28 cellular contexts compared by ENCODE assay signal in the genomic region with DNA sequence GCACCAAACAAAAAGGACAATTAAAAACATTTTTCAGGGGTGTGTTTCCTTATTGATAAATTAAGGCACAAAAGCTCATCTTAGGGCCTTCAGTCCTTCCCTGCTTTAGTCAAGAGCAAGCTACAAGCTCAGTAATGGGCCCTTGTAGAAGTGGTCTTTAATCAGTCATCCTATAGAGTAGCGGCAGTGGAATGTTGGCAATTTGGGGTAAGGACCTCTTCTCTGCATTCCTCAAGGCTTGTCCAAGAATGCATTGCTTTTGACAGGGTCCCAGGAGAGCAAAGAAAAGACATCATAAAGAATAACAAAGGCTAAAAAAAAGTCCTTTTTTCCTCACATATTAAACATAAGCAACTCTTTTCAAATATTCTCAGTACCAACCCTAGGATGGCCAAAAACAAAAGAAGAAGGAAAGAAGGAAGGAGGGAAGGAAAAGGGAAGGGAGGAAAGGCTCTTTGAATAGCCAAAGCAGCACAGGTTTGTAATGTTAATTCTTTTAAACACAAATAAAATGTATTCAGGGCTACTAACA. TPM values are rescaled to one million over a fixed set of nuclear protein-coding genes. Genes with fewer than 3 reads are reported as not detected.
"Had no signal": no experiment of that assay in that cellular context is flagged by ENCODE, and none has a peak within 500 bp of the region (broad histone marks: within the 10 kb centered on the region; RNA-seq: fewer than 3 reads in every experiment).

No MANE protein-coding gene starts in this region.

- H3K4me1 ChIP-seq: heart right ventricle, right lobe of liver, suprapubic skin, tibial nerve had no signal

- H3K9me3 Mint-ChIP-seq: activated naive CD4-positive, alpha-beta T cell treated with anti-CD3 and anti-CD28 coated beads, Interleukin-2, amount 50 U/mL, for 24 hours; brain; nephron; stimulated activated effector memory CD8-positive, alpha-beta T cell treated with anti-CD3 and anti-CD28 coated beads, Interleukin-12 subunit alpha, Interleukin-12 subunit beta, amount 100 ng/mL, for 72 hours; stimulated activated naive CD8-positive, alpha-beta T cell treated with anti-CD3 and anti-CD28 coated beads, Interleukin-15, amount 100 ng/mL, for 72 hours had no signal

- H3K36me3 Mint-ChIP-seq: activated naive CD4-positive, alpha-beta T cell treated with anti-CD3 and anti-CD28 coated beads, Interleukin-2, amount 50 U/mL, for 24 hours; brain; stimulated activated effector memory CD8-positive, alpha-beta T cell treated with anti-CD3 and anti-CD28 coated beads, Interleukin-12 subunit alpha, Interleukin-12 subunit beta, amount 100 ng/mL, for 72 hours had no signal

- H3K27me3 Mint-ChIP-seq: brain had no signal

- ATAC-seq: activated CD8-positive, alpha-beta T cell treated with anti-CD3 and anti-CD28 coated beads, Interleukin-2, amount 10 ng/mL, durations not matched to agents 7 days and 5 days; heart right ventricle; left ventricle myocardium superior; right lobe of liver; stimulated activated effector memory CD8-positive, alpha-beta T cell treated with anti-CD3 and anti-CD28 coated beads, Interleukin-12 subunit alpha, Interleukin-12 subunit beta, amount 100 ng/mL, for 72 hours; stimulated activated naive CD8-positive, alpha-beta T cell treated with anti-CD3 and anti-CD28 coated beads, Interleukin-15, amount 100 ng/mL, for 72 hours had no signal

- DNase-seq: activated CD4-positive, alpha-beta T cell treated with anti-CD3 and anti-CD28 coated beads, Interleukin-2, amount 50 U/mL, for 1 hour; activated CD4-positive, CD25-positive, alpha-beta regulatory T cell treated with anti-CD3 and anti-CD28 coated beads, Interleukin-2, amount 50 U/mL, for 72 hours; activated CD8-positive, alpha-beta T cell treated with anti-CD3 and anti-CD28 coated beads, Interleukin-2, amount 10 ng/mL, durations not matched to agents 7 days and 5 days; activated gamma-delta T cell treated with Interleukin-2 at 50 U/mL for 16 hours; aorta; foreskin fibroblast; heart right ventricle; kidney glomerular epithelial cell; left ventricle myocardium superior; mammary epithelial cell; occipital lobe; posterior cingulate gyrus; right lobe of liver; small intestine; stimulated activated CD4-positive, alpha-beta T cell treated with anti-CD3 and anti-CD28 coated beads, Interleukin-2, amount 100 ng/mL, for 24 hours; stimulated activated naive CD8-positive, alpha-beta T cell treated with anti-CD3 and anti-CD28 coated beads, Interleukin-15, amount 100 ng/mL, for 72 hours had no signal

- H3K9me3 ChIP-seq: heart right ventricle, right lobe of liver, suprapubic skin, tibial nerve had no signal

- H3K4me3 Mint-ChIP-seq: activated CD8-positive, alpha-beta T cell treated with anti-CD3 and anti-CD28 coated beads, Interleukin-2, amount 10 ng/mL, durations not matched to agents 7 days and 5 days; activated naive CD4-positive, alpha-beta T cell treated with anti-CD3 and anti-CD28 coated beads, Interleukin-2, amount 50 U/mL, for 24 hours; brain; nephron; stimulated activated effector memory CD8-positive, alpha-beta T cell treated with anti-CD3 and anti-CD28 coated beads, Interleukin-12 subunit alpha, Interleukin-12 subunit beta, amount 100 ng/mL, for 72 hours; stimulated activated naive CD8-positive, alpha-beta T cell treated with anti-CD3 and anti-CD28 coated beads, Interleukin-15, amount 100 ng/mL, for 72 hours had no signal

- H3K4me1 Mint-ChIP-seq: activated naive CD4-positive, alpha-beta T cell treated with anti-CD3 and anti-CD28 coated beads, Interleukin-2, amount 50 U/mL, for 24 hours; stimulated activated effector memory CD8-positive, alpha-beta T cell treated with anti-CD3 and anti-CD28 coated beads, Interleukin-12 subunit alpha, Interleukin-12 subunit beta, amount 100 ng/mL, for 72 hours; stimulated activated naive CD8-positive, alpha-beta T cell treated with anti-CD3 and anti-CD28 coated beads, Interleukin-15, amount 100 ng/mL, for 72 hours had no signal

- H3K4me3 ChIP-seq: heart right ventricle, right lobe of liver, suprapubic skin, tibial nerve had no signal

- H3K27ac Mint-ChIP-seq: activated CD8-positive, alpha-beta T cell treated with anti-CD3 and anti-CD28 coated beads, Interleukin-2, amount 10 ng/mL, durations not matched to agents 7 days and 5 days; activated naive CD4-positive, alpha-beta T cell treated with anti-CD3 and anti-CD28 coated beads, Interleukin-2, amount 50 U/mL, for 24 hours; brain; nephron; stimulated activated effector memory CD8-positive, alpha-beta T cell treated with anti-CD3 and anti-CD28 coated beads, Interleukin-12 subunit alpha, Interleukin-12 subunit beta, amount 100 ng/mL, for 72 hours; stimulated activated naive CD8-positive, alpha-beta T cell treated with anti-CD3 and anti-CD28 coated beads, Interleukin-15, amount 100 ng/mL, for 72 hours had no signal

- H3K27me3 ChIP-seq: right lobe of liver, suprapubic skin, tibial nerve had no signal

- H3K36me3 ChIP-seq: heart right ventricle, right lobe of liver, suprapubic skin, tibial nerve had no signal

- H3K27ac ChIP-seq: heart right ventricle, right lobe of liver, suprapubic skin, tibial nerve, VCaP had no signal

- FAIRE-seq: urothelium cell line had no signal

RNA-seq across cellular contexts. Expression of a gene that starts 27.3 kb away (rescaled TPM):
- total RNA-seq: activated CD8-positive, alpha-beta T cell treated with anti-CD3 and anti-CD28 coated beads, Interleukin-2, amount 10 ng/mL, durations not matched to agents 7 days and 5 days; cardiac septum; chondrocyte; left ventricle myocardium superior; mammary epithelial cell; myocyte; T-helper 2 cell treated with Interferon-gamma antibody and Interleukin-4, amounts not matched to agents 100 ng/mL and 5 ng/mL, for 36 hours had no signal
- polyA plus RNA-seq: heart right ventricle, mammary epithelial cell had no signal
